In the genomic region with DNA sequence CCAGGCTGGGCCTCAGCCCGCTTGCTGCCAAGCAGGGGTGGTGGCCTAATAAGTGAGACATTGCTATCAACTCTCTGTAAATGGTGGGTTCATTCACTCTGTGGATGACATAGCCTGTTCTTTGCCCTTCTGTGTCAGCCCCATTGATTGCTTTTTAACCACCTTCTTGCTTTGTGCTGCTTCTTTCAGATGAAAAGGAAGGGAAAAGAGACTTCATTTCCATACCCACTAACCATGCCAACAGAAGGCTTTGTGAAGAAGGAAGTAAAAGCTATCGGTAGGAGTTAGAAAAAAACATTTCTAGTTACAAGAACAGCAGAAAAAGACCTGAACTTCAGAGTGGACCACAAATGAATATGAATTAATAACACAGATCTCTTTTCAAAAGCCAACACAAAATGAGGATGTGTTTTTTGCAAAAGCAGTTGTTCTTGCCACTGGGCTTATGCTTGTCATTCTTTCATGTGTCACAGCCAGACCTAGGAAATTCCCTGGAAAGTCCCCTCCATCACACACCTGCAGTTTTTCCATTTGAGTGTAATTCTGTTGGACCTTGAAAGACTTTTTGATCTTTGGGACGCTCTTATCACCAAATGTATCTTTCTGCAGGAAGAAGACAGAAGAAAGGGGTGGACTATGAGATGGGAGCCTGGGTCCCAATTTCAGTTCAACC, we compare ENCODE assay signal across 11 cellular contexts.
DNase-seq lines count a peak whose midpoint lies in the region; ATAC-seq lines count a peak whose summit lies in the region.
"Had no signal": no experiment of that assay in that cellular context is flagged by ENCODE, and none has a peak within 500 bp of the region (broad histone marks: within the 10 kb centered on the region; RNA-seq: fewer than 3 reads in every experiment).

No MANE protein-coding gene starts in this region.

- ATAC-seq in GM18520 (IDR thresholded peaks at IDR 0.05; ENCODE audit: unreplicated experiment) (peak; percentile 49), GM21529 (IDR thresholded peaks at IDR 0.05; ENCODE audit: unreplicated experiment) (peak; percentile 55), HG03354 (IDR thresholded peaks at IDR 0.05; ENCODE audit: poor library complexity, severe bottlenecking, unreplicated experiment) (peak; percentile 46), GM21381 (IDR thresholded peaks at IDR 0.05; ENCODE audit: unreplicated experiment) (no peak), GM19455 (IDR thresholded peaks at IDR 0.05; ENCODE audit: unreplicated experiment) (no peak)
- ATAC-seq: heart left ventricle, left ventricle myocardium superior had no signal

- peak; percentile 6 for DNase-seq in islet precursor cell
- no peak for DNase-seq in iPS-NIHi11 (ENCODE audit: low spot score)
- DNase-seq: CD4-positive, alpha-beta T cell; heart left ventricle; left ventricle myocardium superior; NCI-H2081 had no signal

Comparison
In these comparisons a context has a peak if more than half of its experiments do, and no peak if none do; other contexts are left out.
1. ATAC-seq: peak in GM18520 (single experiment), GM21529 (single experiment) and HG03354 (single experiment); none in GM21381 (single experiment) and GM19455 (single experiment).